In the genomic region with DNA sequence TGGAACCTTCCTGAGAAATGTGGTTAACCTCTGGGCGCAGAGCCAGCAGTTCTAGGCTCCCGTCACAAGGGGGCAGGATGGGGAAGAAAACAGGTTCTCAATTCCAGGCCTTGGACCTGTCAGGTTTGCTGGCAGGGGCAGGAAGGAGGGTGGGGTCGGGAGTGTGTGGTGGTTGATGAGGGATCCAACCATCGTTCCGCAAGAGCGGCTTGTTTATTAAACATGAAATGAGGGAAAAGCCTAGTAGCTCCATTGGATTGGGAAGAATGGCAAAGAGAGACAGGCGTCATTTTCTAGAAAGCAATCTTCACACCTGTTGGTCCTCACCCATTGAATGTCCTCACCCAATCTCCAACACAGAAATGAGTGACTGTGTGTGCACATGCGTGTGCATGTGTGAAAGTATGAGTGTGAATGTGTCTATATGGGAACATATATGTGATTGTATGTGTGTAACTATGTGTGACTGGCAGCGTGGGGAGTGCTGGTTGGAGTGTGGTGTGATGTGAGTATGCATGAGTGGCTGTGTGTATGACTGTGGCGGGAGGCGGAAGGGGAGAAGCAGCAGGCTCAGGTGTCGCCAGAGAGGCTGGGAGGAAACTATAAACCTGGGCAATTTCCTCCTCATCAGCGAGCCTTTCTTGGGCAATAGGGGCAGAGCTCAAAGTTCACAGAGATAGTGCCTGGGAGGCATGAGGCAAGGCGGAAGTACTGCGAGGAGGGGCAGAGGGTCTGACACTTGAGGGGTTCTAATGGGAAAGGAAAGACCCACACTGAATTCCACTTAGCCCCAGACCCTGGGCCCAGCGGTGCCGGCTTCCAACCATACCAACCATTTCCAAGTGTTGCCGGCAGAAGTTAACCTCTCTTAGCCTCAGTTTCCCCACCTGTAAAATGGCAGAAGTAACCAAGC, we compare ENCODE assay signal across 2 cellular contexts.
TF ChIP-seq lines count a peak whose summit lies in the region.

No MANE protein-coding gene starts in this region.

TF ChIP-seq in HEK293, 187 proteins besides CTCF, POLR2A, EP300 and RAD21 (continued from another document):
- TF ChIP-seq ZNF140 (tag by site-specific recombination; IDR thresholded peaks at IDR 0.05) (no peak), TRIM28 (IDR thresholded peaks at IDR 0.05; ENCODE audit: borderline replicate concordance, low read length) (no peak), ZNF837 (tag by site-specific recombination; IDR thresholded peaks at IDR 0.05) (no peak), ZNF426 (tag by site-specific recombination; IDR thresholded peaks at IDR 0.05) (no peak), YY2 (tag by site-specific recombination; IDR thresholded peaks at IDR 0.05) (no peak), MYNN (tag by site-specific recombination; IDR thresholded peaks at IDR 0.05; ENCODE audit: borderline replicate concordance) (no peak), ZEB2 (tag by site-specific recombination; IDR thresholded peaks at IDR 0.05) (peak; percentile 44; the same call in 1 of the 2 replicates), REPIN1 (tag by site-specific recombination; IDR thresholded peaks at IDR 0.05; ENCODE audit: low read depth) (no peak), SCRT1 (tag by site-specific recombination; IDR thresholded peaks at IDR 0.05; ENCODE audit: borderline replicate concordance) (peak; percentile 96)
- TF ChIP-seq, protein P1, sequence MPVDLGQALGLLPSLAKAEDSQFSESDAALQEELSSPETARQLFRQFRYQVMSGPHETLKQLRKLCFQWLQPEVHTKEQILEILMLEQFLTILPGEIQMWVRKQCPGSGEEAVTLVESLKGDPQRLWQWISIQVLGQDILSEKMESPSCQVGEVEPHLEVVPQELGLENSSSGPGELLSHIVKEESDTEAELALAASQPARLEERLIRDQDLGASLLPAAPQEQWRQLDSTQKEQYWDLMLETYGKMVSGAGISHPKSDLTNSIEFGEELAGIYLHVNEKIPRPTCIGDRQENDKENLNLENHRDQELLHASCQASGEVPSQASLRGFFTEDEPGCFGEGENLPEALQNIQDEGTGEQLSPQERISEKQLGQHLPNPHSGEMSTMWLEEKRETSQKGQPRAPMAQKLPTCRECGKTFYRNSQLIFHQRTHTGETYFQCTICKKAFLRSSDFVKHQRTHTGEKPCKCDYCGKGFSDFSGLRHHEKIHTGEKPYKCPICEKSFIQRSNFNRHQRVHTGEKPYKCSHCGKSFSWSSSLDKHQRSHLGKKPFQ (tag by site-specific recombination; IDR thresholded peaks at IDR 0.05): peak; percentile 82
TF ChIP-seq in HEK293: peak in this region for 17.

TF ChIP-seq in GM12878, 131 proteins besides CTCF, POLR2A, EP300 and RAD21 (continued from another document and continues in another):
- TF ChIP-seq, protein P2, sequence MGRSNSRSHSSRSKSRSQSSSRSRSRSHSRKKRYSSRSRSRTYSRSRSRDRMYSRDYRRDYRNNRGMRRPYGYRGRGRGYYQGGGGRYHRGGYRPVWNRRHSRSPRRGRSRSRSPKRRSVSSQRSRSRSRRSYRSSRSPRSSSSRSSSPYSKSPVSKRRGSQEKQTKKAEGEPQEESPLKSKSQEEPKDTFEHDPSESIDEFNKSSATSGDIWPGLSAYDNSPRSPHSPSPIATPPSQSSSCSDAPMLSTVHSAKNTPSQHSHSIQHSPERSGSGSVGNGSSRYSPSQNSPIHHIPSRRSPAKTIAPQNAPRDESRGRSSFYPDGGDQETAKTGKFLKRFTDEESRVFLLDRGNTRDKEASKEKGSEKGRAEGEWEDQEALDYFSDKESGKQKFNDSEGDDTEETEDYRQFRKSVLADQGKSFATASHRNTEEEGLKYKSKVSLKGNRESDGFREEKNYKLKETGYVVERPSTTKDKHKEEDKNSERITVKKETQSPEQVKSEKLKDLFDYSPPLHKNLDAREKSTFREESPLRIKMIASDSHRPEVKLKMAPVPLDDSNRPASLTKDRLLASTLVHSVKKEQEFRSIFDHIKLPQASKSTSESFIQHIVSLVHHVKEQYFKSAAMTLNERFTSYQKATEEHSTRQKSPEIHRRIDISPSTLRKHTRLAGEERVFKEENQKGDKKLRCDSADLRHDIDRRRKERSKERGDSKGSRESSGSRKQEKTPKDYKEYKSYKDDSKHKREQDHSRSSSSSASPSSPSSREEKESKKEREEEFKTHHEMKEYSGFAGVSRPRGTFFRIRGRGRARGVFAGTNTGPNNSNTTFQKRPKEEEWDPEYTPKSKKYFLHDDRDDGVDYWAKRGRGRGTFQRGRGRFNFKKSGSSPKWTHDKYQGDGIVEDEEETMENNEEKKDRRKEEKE (IDR thresholded peaks at IDR 0.05): no peak
- TF ChIP-seq, protein P3, sequence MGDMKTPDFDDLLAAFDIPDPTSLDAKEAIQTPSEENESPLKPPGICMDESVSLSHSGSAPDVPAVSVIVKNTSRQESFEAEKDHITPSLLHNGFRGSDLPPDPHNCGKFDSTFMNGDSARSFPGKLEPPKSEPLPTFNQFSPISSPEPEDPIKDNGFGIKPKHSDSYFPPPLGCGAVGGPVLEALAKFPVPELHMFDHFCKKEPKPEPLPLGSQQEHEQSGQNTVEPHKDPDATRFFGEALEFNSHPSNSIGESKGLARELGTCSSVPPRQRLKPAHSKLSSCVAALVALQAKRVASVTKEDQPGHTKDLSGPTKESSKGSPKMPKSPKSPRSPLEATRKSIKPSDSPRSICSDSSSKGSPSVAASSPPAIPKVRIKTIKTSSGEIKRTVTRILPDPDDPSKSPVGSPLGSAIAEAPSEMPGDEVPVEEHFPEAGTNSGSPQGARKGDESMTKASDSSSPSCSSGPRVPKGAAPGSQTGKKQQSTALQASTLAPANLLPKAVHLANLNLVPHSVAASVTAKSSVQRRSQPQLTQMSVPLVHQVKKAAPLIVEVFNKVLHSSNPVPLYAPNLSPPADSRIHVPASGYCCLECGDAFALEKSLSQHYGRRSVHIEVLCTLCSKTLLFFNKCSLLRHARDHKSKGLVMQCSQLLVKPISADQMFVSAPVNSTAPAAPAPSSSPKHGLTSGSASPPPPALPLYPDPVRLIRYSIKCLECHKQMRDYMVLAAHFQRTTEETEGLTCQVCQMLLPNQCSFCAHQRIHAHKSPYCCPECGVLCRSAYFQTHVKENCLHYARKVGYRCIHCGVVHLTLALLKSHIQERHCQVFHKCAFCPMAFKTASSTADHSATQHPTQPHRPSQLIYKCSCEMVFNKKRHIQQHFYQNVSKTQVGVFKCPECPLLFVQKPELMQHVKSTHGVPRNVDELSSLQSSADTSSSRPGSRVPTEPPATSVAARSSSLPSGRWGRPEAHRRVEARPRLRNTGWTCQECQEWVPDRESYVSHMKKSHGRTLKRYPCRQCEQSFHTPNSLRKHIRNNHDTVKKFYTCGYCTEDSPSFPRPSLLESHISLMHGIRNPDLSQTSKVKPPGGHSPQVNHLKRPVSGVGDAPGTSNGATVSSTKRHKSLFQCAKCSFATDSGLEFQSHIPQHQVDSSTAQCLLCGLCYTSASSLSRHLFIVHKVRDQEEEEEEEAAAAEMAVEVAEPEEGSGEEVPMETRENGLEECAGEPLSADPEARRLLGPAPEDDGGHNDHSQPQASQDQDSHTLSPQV (IDR thresholded peaks at IDR 0.05): no peak
- TF ChIP-seq YY1 (IDR thresholded peaks at IDR 0.05; ENCODE audit: low read depth, low read length) (peak; percentile 72; the same call in 1 of the 2 replicates), SMARCA5 (IDR thresholded peaks at IDR 0.05) (peak; percentile 58; the same call in 1 of the 2 replicates), CBX3 (IDR thresholded peaks at IDR 0.05; ENCODE audit: borderline replicate concordance, low read depth) (no peak), MEF2B (IDR thresholded peaks at IDR 0.05; ENCODE audit: partially characterized antibody, poor library complexity, severe bottlenecking) (peak; percentile 53), GATAD2B (conservative IDR thresholded peaks at IDR 0.05; ENCODE audit: low read depth) (peak; percentile 71; the same call in 1 of the 2 replicates), CBX5 (IDR thresholded peaks at IDR 0.05; ENCODE audit: low read depth) (no peak; the same call in 1 of the 2 replicates), SMAD1 (IDR thresholded peaks at IDR 0.05; ENCODE audit: low read depth, partially characterized antibody) (peak; percentile 64), NFIC (IDR thresholded peaks at IDR 0.05; ENCODE audit: low read depth, low read length) (peak; percentile 67), PML (IDR thresholded peaks at IDR 0.05; ENCODE audit: low read length) (no peak; the same call in 1 of the 2 replicates), FOXK2 (IDR thresholded peaks at IDR 0.05) (no peak), NR2C2 (IDR thresholded peaks at IDR 0.05; ENCODE audit: borderline replicate concordance, control insufficient read depth, insufficient read length, low read depth) (no peak), POLR2AphosphoS5 (IDR thresholded peaks at IDR 0.05; ENCODE audit: low read length) (no peak), FOS (IDR thresholded peaks at IDR 0.05; ENCODE audit: borderline replicate concordance, extremely low read depth, insufficient read length) (no peak)
- TF ChIP-seq, protein P4, sequence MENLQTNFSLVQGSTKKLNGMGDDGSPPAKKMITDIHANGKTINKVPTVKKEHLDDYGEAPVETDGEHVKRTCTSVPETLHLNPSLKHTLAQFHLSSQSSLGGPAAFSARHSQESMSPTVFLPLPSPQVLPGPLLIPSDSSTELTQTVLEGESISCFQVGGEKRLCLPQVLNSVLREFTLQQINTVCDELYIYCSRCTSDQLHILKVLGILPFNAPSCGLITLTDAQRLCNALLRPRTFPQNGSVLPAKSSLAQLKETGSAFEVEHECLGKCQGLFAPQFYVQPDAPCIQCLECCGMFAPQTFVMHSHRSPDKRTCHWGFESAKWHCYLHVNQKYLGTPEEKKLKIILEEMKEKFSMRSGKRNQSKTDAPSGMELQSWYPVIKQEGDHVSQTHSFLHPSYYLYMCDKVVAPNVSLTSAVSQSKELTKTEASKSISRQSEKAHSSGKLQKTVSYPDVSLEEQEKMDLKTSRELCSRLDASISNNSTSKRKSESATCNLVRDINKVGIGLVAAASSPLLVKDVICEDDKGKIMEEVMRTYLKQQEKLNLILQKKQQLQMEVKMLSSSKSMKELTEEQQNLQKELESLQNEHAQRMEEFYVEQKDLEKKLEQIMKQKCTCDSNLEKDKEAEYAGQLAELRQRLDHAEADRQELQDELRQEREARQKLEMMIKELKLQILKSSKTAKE (IDR thresholded peaks at IDR 0.05; ENCODE audit: low read depth, poor library complexity, severe bottlenecking): peak; percentile 71
- TF ChIP-seq, protein P5, sequence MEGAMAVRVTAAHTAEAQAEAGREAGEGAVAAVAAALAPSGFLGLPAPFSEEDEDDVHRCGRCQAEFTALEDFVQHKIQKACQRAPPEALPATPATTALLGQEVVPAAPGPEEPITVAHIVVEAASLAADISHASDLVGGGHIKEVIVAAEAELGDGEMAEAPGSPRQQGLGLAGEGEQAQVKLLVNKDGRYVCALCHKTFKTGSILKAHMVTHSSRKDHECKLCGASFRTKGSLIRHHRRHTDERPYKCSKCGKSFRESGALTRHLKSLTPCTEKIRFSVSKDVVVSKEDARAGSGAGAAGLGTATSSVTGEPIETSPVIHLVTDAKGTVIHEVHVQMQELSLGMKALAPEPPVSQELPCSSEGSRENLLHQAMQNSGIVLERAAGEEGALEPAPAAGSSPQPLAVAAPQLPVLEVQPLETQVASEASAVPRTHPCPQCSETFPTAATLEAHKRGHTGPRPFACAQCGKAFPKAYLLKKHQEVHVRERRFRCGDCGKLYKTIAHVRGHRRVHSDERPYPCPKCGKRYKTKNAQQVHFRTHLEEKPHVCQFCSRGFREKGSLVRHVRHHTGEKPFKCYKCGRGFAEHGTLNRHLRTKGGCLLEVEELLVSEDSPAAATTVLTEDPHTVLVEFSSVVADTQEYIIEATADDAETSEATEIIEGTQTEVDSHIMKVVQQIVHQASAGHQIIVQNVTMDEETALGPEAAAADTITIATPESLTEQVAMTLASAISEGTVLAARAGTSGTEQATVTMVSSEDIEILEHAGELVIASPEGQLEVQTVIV (IDR thresholded peaks at IDR 0.05; ENCODE audit: borderline replicate concordance, partially characterized antibody): no peak
- TF ChIP-seq, protein P6, sequence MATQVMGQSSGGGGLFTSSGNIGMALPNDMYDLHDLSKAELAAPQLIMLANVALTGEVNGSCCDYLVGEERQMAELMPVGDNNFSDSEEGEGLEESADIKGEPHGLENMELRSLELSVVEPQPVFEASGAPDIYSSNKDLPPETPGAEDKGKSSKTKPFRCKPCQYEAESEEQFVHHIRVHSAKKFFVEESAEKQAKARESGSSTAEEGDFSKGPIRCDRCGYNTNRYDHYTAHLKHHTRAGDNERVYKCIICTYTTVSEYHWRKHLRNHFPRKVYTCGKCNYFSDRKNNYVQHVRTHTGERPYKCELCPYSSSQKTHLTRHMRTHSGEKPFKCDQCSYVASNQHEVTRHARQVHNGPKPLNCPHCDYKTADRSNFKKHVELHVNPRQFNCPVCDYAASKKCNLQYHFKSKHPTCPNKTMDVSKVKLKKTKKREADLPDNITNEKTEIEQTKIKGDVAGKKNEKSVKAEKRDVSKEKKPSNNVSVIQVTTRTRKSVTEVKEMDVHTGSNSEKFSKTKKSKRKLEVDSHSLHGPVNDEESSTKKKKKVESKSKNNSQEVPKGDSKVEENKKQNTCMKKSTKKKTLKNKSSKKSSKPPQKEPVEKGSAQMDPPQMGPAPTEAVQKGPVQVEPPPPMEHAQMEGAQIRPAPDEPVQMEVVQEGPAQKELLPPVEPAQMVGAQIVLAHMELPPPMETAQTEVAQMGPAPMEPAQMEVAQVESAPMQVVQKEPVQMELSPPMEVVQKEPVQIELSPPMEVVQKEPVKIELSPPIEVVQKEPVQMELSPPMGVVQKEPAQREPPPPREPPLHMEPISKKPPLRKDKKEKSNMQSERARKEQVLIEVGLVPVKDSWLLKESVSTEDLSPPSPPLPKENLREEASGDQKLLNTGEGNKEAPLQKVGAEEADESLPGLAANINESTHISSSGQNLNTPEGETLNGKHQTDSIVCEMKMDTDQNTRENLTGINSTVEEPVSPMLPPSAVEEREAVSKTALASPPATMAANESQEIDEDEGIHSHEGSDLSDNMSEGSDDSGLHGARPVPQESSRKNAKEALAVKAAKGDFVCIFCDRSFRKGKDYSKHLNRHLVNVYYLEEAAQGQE (IDR thresholded peaks at IDR 0.05; ENCODE audit: low read depth, low read length): no peak
- TF ChIP-seq, protein P7, sequence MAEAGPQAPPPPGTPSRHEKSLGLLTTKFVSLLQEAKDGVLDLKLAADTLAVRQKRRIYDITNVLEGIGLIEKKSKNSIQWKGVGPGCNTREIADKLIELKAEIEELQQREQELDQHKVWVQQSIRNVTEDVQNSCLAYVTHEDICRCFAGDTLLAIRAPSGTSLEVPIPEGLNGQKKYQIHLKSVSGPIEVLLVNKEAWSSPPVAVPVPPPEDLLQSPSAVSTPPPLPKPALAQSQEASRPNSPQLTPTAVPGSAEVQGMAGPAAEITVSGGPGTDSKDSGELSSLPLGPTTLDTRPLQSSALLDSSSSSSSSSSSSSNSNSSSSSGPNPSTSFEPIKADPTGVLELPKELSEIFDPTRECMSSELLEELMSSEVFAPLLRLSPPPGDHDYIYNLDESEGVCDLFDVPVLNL (IDR thresholded peaks at IDR 0.05; ENCODE audit: low read depth, low read length): no peak
